ENCODE assay signal across 8 cellular contexts in the genomic region with DNA sequence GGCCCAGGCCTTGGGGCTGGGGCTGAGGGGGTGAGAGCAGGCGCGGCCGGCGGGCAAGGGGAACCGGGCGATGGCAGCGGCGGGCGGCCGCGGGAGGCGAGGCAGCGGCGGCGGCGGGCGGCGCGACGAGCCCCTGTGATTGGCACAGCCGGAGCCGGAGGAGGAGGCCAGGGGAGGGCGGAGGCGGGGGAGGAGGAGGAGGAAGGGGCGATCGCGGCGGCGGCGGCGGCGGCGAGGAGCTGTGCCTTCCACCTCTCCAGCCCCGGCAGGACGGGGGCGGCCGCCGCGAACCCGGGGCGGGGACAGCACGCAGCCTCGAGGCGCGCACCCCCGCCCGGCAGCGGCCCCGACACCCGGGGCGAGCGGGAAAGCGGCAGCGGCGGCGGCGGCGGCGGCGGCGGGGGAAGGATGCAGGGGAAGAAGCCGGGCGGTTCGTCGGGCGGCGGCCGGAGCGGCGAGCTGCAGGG. TPM values are rescaled to one million over a fixed set of nuclear protein-coding genes. Genes with fewer than 3 reads are reported as not detected.
A peak's percentile ranks its signal among the peaks of the same experiment; 100 is the strongest.
DNase-seq lines count a peak whose midpoint lies in the region; ATAC-seq lines count a peak whose summit lies in the region.

A gene (plus strand): TSS at position 208 of the 467 bp plus-strand sequence.

- no peaks in the 10 kb centered on the region for H3K36me3 Mint-ChIP-seq in immature natural killer cell

- peak; percentile 78 for DNase-seq in DMS 273 (lab: John Stamatoyannopoulos, UW; ENCODE audit: unreplicated experiment)
- peak; percentile 15 to 26 for DNase-seq in Kasumi-1 (lab: John Stamatoyannopoulos, UW)
- DNase-seq in T-helper 9 cell: peak; percentile 70
- peak; percentile 51 to 72 for DNase-seq in T47D (ENCODE audit: low read depth in 1 of 2, low spot score in 1 of 2)
- peak; percentile 78 to 81 (median 80) for DNase-seq in immature natural killer cell
- DNase-seq in stimulated activated CD4-positive, alpha-beta T cell treated with anti-CD3 and anti-CD28 coated beads, Interleukin-12 subunit alpha, Interleukin-12 subunit beta, amount 100 ng/mL, for 4 hours: peak; percentile 69
- DNase-seq in NK-92 treated with Interleukin-12 subunit alpha and Interleukin-12 subunit beta, amount 100 ng/mL, for 24 hours (lab: John Stamatoyannopoulos, UW): no peak

- H3K27me3 Mint-ChIP-seq in immature natural killer cell (ENCODE audit: low read depth in 3 of 3): peaks cover 3 to 31% (median 3%) of the 10 kb centered on the region in 3 donors

- H3K9me3 Mint-ChIP-seq in immature natural killer cell: no peaks in the 10 kb centered on the region

- H3K4me3 Mint-ChIP-seq in immature natural killer cell: peak within 1 kb of the TSS; percentile 85 to 90 (median 86)

- in situ Hi-C loops in T47D (cut with HindIII; ENCODE audit: low pct_unique_long_range_greater_than_20kb, low sequenced_read_pairs): no loop called here

- peak; percentile 12 for ATAC-seq in GM21737 (IDR thresholded peaks at IDR 0.05; ENCODE audit: unreplicated experiment)

- H3K27ac Mint-ChIP-seq in immature natural killer cell: peak within 1 kb of the TSS; percentile 85 to 94 (median 90)

- H3K4me1 Mint-ChIP-seq in immature natural killer cell: peaks cover 69 to 79% of the 10 kb centered on the region in 2 donors

RNA-seq across cellular contexts. Expression of the gene that starts here (rescaled TPM):
- 10 to 100 TPM; 17.0 to 41.3 (median 30.2) TPM for polyA plus RNA-seq in immature natural killer cell
